33 cellular contexts compared by ENCODE assay signal in the genomic region with DNA sequence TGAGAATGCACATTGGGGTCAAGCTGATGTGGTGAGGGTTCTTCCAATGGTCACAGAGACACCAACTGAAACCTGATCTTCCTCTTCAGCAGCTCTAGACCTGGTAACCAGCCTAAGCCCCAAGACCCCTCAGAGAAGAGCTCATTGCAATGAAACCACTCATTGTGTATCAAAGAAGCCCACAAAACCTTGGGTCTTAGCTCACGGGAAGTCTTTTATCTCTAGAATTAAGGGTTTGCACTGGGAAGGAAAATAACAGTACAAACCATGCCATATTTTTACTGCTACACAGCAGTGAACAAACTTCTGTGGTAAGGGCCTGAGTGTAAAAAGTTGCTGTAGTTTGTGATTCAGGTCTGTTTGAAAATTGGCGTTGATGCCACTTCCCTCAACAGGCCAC.
"Had no signal": no experiment of that assay in that cellular context is flagged by ENCODE, and none has a peak within 500 bp of the region (broad histone marks: within the 10 kb centered on the region; RNA-seq: fewer than 3 reads in every experiment).

No MANE protein-coding gene starts in this region.

- ATAC-seq: activated CD4-positive, alpha-beta T cell treated with anti-CD3 and anti-CD28 coated beads for 36 hours; gastroesophageal sphincter; pancreas; sciatic nerve; stimulated activated naive B cell treated with anti-CD40 and anti-IgM and Interleukin-4, amounts not matched to agents 10 μg/mL and 1 μg/mL and 100 μg/mL, for 72 hours; upper lobe of right lung had no signal

- DNase-seq: activated CD4-positive, alpha-beta T cell treated with anti-CD3 and anti-CD28 coated beads for 36 hours; activated CD4-positive, CD25-positive, alpha-beta regulatory T cell; activated CD8-positive, alpha-beta memory T cell treated with anti-CD3 and anti-CD28 coated beads for 24 hours; activated effector memory CD4-positive, alpha-beta T cell treated with anti-CD3 and anti-CD28 coated beads, Interleukin-2, amount 50 U/mL, for 16 hours; activated naive CD4-positive, alpha-beta T cell treated with anti-CD3 and anti-CD28 coated beads for 36 hours; effector CD4-positive, alpha-beta T cell; esophagus squamous epithelium; islet precursor cell; left ventricle myocardium inferior; mesendoderm; nucleus accumbens; pancreas; retina; stimulated activated CD4-positive, alpha-beta T cell treated with anti-CD3 and anti-CD28 coated beads, Interleukin-1b, Interleukin-23, amount 100 ng/mL, for 48 hours; stimulated activated CD4-positive, alpha-beta T cell treated with anti-CD3 and anti-CD28 coated beads, Interleukin-4, amount 100 ng/mL, for 4 hours; stimulated activated CD8-positive, alpha-beta memory T cell treated with anti-CD3 and anti-CD28 coated beads, Interleukin-4, amount 100 ng/mL, for 48 hours; stimulated activated naive B cell treated with anti-CD40 and anti-IgM and Interleukin-4, amounts not matched to agents 10 μg/mL and 1 μg/mL and 100 μg/mL, for 72 hours; stomach; T-helper 2 cell; tibial artery; upper lobe of right lung had no signal

- H3K36me3 ChIP-seq: breast epithelium, esophagus squamous epithelium, gastroesophageal sphincter, left ventricle myocardium inferior, pancreas, prostate gland, stomach, tibial artery, upper lobe of right lung had no signal

- H3K4me3 Mint-ChIP-seq: activated CD4-positive, alpha-beta T cell treated with anti-CD3 and anti-CD28 coated beads for 36 hours; activated naive CD4-positive, alpha-beta T cell treated with anti-CD3 and anti-CD28 coated beads for 36 hours; activated T-helper 1 cell treated with anti-CD3 and anti-CD28 coated beads, Interleukin-12 subunit alpha, Interleukin-12 subunit beta, Interleukin-2, Interleukin-4 antibody, amounts not matched to agents 30 ng/mL and 10 ng/mL and 1 ng/mL, durations not matched to agents 14 hours and 24 hours and 36 hours; central memory CD8-positive, alpha-beta T cell; dendritic cell treated with granulocyte-macrophage colony-stimulating factor and Interleukin-4, amounts not matched to agents 40 ng/mL and 50 ng/mL, for 4 days; nephron; stimulated activated naive B cell treated with anti-CD40 and anti-IgM and Interleukin-4, amounts not matched to agents 10 μg/mL and 1 μg/mL and 100 μg/mL, for 72 hours had no signal

- H3K9me3 ChIP-seq: breast epithelium, esophagus squamous epithelium, gastroesophageal sphincter, left ventricle myocardium inferior, pancreas, prostate gland, stomach, tibial artery, upper lobe of right lung had no signal

- H3K4me1 ChIP-seq: breast epithelium, esophagus squamous epithelium, gastroesophageal sphincter, left ventricle myocardium inferior, pancreas, prostate gland, stomach, tibial artery, upper lobe of right lung had no signal

- H3K9me3 Mint-ChIP-seq: activated naive CD4-positive, alpha-beta T cell treated with anti-CD3 and anti-CD28 coated beads for 36 hours; activated T-helper 1 cell treated with anti-CD3 and anti-CD28 coated beads, Interleukin-12 subunit alpha, Interleukin-12 subunit beta, Interleukin-2, Interleukin-4 antibody, amounts not matched to agents 30 ng/mL and 10 ng/mL and 1 ng/mL, durations not matched to agents 14 hours and 24 hours and 36 hours; central memory CD8-positive, alpha-beta T cell; dendritic cell treated with granulocyte-macrophage colony-stimulating factor and Interleukin-4, amounts not matched to agents 40 ng/mL and 50 ng/mL, for 4 days; nephron; stimulated activated naive B cell treated with anti-CD40 and anti-IgM and Interleukin-4, amounts not matched to agents 10 μg/mL and 1 μg/mL and 100 μg/mL, for 72 hours had no signal

- H3K27me3 Mint-ChIP-seq: activated CD4-positive, alpha-beta T cell treated with anti-CD3 and anti-CD28 coated beads for 36 hours; central memory CD8-positive, alpha-beta T cell; dendritic cell treated with granulocyte-macrophage colony-stimulating factor and Interleukin-4, amounts not matched to agents 40 ng/mL and 50 ng/mL, for 4 days; stimulated activated naive B cell treated with anti-CD40 and anti-IgM and Interleukin-4, amounts not matched to agents 10 μg/mL and 1 μg/mL and 100 μg/mL, for 72 hours had no signal

- H3K27ac ChIP-seq: breast epithelium, epithelial cell of prostate, esophagus squamous epithelium, gastroesophageal sphincter, hepatocyte, left ventricle myocardium inferior, pancreas, prostate gland, skin epidermis, stomach, tibial artery, upper lobe of right lung had no signal

- H3K4me3 ChIP-seq: breast epithelium, esophagus squamous epithelium, gastroesophageal sphincter, hepatocyte, left ventricle myocardium inferior, lung, pancreas, prostate gland, skin epidermis, stomach, tibial artery, upper lobe of right lung had no signal

- H3K4me1 Mint-ChIP-seq: activated CD4-positive, alpha-beta T cell treated with anti-CD3 and anti-CD28 coated beads for 36 hours; central memory CD8-positive, alpha-beta T cell; stimulated activated naive B cell treated with anti-CD40 and anti-IgM and Interleukin-4, amounts not matched to agents 10 μg/mL and 1 μg/mL and 100 μg/mL, for 72 hours had no signal

- H3K27ac Mint-ChIP-seq: activated CD4-positive, alpha-beta T cell treated with anti-CD3 and anti-CD28 coated beads for 36 hours; activated naive CD4-positive, alpha-beta T cell treated with anti-CD3 and anti-CD28 coated beads for 36 hours; activated T-helper 1 cell treated with anti-CD3 and anti-CD28 coated beads, Interleukin-12 subunit alpha, Interleukin-12 subunit beta, Interleukin-2, Interleukin-4 antibody, amounts not matched to agents 30 ng/mL and 10 ng/mL and 1 ng/mL, durations not matched to agents 14 hours and 24 hours and 36 hours; dendritic cell treated with granulocyte-macrophage colony-stimulating factor and Interleukin-4, amounts not matched to agents 40 ng/mL and 50 ng/mL, for 4 days; nephron; stimulated activated naive B cell treated with anti-CD40 and anti-IgM and Interleukin-4, amounts not matched to agents 10 μg/mL and 1 μg/mL and 100 μg/mL, for 72 hours had no signal
